In the genomic region with DNA sequence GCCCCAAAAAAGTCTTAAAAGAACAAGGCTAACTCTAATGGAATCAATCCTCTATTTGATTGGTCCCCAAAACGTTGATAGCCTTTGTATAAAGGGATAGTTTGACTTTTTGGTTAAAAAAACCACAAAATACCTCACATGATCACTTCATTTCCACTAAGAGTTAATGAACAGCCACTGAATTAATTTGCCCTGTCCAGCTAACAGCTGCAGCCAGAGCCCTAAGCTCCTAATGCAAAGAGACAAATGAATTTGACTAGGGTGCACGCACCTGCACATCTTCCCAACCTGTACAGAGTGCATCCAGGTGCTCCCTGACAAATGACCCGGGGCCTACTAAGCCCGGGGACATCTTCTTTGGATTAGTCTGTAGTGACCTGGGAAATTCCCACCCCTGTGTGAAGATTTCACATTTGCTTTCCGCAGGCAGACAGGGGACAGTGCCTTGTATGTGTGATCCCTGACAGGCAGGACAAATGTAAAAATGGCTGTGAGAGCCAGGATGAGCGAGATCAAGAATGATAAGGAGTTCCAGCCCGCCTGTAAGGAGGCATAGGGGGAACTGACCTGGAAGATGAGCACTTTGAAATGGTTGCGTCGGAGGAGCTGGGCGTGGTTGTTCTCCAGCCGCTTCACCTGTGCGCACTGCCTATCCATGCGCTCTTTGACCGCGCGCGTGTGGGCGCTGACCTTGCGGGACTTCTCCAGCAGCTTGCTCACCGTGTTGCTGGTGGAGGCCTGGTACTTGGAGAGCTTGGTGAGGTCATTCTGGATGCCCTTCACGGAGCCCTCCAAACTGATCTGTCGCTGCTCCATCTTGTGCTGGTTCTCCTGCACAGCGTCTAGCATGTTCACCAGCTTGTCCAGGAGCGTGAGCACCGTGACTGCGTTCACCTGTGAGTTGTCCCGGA, we compare ENCODE assay signal across 1 cellular context.
TF ChIP-seq lines count a peak whose summit lies in the region.

No MANE protein-coding gene starts in this region.

TF ChIP-seq in endothelial cell of umbilical vein, 7 proteins besides CTCF, POLR2A, EP300 and RAD21 (continued from another document):
- TF ChIP-seq EZH2 (IDR thresholded peaks at IDR 0.05; ENCODE audit: borderline replicate concordance, low read depth, low read length, severe bottlenecking) (no peak), GATA2 (IDR thresholded peaks at IDR 0.05; ENCODE audit: insufficient read depth, insufficient read length, low read depth, low read length) (peak; percentile 62)
